Comparison of ENCODE assay signal across 10 cellular contexts in the genomic region with DNA sequence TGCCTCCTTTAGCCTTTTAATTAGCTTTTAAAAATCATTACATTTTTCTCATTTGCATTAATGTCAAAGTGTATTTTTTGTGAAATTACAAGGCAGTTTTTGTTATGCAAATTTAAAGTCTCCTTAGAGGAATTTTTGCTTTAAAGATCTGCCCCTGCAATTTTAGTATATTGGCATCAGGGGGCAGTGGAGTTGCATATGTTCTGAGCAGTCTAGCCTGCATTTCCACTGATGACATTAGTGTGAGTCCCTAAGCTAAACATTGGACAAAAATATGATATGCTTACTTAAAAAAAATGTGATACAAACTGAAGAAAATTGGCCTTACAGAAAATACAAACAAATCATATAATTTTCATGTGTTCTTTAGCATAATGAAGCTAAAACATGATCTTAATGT.
DNase-seq lines count a peak whose midpoint lies in the region; TF ChIP-seq lines count a peak whose summit lies in the region.
"Had no signal": no experiment of that assay in that cellular context is flagged by ENCODE, and none has a peak within 500 bp of the region (broad histone marks: within the 10 kb centered on the region; RNA-seq: fewer than 3 reads in every experiment).

No MANE protein-coding gene starts in this region.

- H4K5ac ChIP-seq in mesendoderm (ENCODE audit: low read length), result no peak overlapping the region

- no peaks in the 10 kb centered on the region for H3K27me3 ChIP-seq in mesendoderm (ENCODE audit: insufficient read depth, low read length, poor library complexity)
- H3K27me3 ChIP-seq: ascending aorta had no signal

- TF ChIP-seq CTCF in lower leg skin (IDR thresholded peaks at IDR 0.05), result no peak

- no peak overlapping the region for H3K4ac ChIP-seq in mesendoderm (ENCODE audit: low read depth, low read length)

- no peak overlapping the region for H3K23ac ChIP-seq in mesendoderm (ENCODE audit: low read length)

- intact Hi-C loops in lower leg skin (cut with DNase I; ENCODE audit: low total_unique reads), result no loop called here

- TF ChIP-seq POLR2A in lower leg skin (IDR thresholded peaks at IDR 0.05), result no peak

- H3K4me3 ChIP-seq in mesendoderm (ENCODE audit: low read length) (no peak overlapping the region), lower leg skin (ENCODE audit: low read depth, poor library complexity, severe bottlenecking) (no peak overlapping the region)
- H3K4me3 ChIP-seq: ascending aorta had no signal

- no peak overlapping the region for H2BK120ac ChIP-seq in mesendoderm (ENCODE audit: low read depth, low read length)

- H3K4me1 ChIP-seq in mesendoderm (ENCODE audit: control insufficient read depth, low read depth, low read length), result no peaks in the 10 kb centered on the region
- H3K4me1 ChIP-seq: ascending aorta had no signal

- no peak overlapping the region for H3K18ac ChIP-seq in mesendoderm (ENCODE audit: low read length)

- no peaks in the 10 kb centered on the region for H3K79me2 ChIP-seq in mesendoderm (ENCODE audit: control insufficient read depth, insufficient read depth, low read length)

- no peak overlapping the region for H3K9ac ChIP-seq in mesendoderm (ENCODE audit: low read length)

- H3K56ac ChIP-seq in mesendoderm (ENCODE audit: low read length), result no peak overlapping the region

- no peak overlapping the region for H2AK5ac ChIP-seq in mesendoderm (ENCODE audit: low read length)

- no peak overlapping the region for H4K8ac ChIP-seq in mesendoderm (ENCODE audit: low read depth, low read length)

- no peaks in the 10 kb centered on the region for H3K36me3 ChIP-seq in mesendoderm (ENCODE audit: control insufficient read depth, insufficient read depth, low read length)
- H3K36me3 ChIP-seq: ascending aorta had no signal

- in situ Hi-C loops in KBM-7 (cut with MboI; ENCODE audit: low pct_unique_long_range_greater_than_20kb, low sequenced_read_pairs), result no loop called here

- DNase-seq in ELR (ENCODE audit: low read depth) (peak; percentile 36), KBM-7 (peak; percentile 14), amniotic epithelial cell (ENCODE audit: low read depth) (peak; percentile 14), mesendoderm (peak; percentile 54), occipital lobe (lab: John Stamatoyannopoulos, UW) (no peak), lower leg skin (ENCODE audit: low spot score in 2 of 2) (no peak)
- DNase-seq in activated naive CD4-positive, alpha-beta T cell treated with anti-CD3 and anti-CD28 coated beads, Interleukin-2, amount 50 U/mL, for 16 hours, result no peak
- DNase-seq: NCI-H2107, RPMI8226 had no signal

- no peak overlapping the region for H2BK15ac ChIP-seq in mesendoderm (replicated peaks; ENCODE audit: low read depth)

- no peak overlapping the region for H3K27ac ChIP-seq in mesendoderm (ENCODE audit: low read depth, low read length)
- H3K27ac ChIP-seq: ascending aorta had no signal

- H2BK5ac ChIP-seq in mesendoderm (ENCODE audit: low read length), result no peak overlapping the region

- H3K79me1 ChIP-seq in mesendoderm (ENCODE audit: low read length), result no peaks in the 10 kb centered on the region

- H3K4me2 ChIP-seq in mesendoderm (ENCODE audit: low read length), result no peak overlapping the region

Comparison
In these comparisons a context has a peak if more than half of its experiments do, and no peak if none do; other contexts are left out.
1. DNase-seq: peak in ELR (single experiment), KBM-7 (single experiment), amniotic epithelial cell (single experiment) and mesendoderm (single experiment); none in occipital lobe (single experiment), lower leg skin (0 of 2) and activated naive CD4-positive, alpha-beta T cell treated with anti-CD3 and anti-CD28 coated beads, Interleukin-2, amount 50 U/mL, for 16 hours (single experiment).